Comparison of ENCODE assay signal across 21 cellular contexts in genomic region chr6:20468179-20468578, GRCh38.
"Had no signal": no experiment of that assay in that cellular context is flagged by ENCODE, and none has a peak within 500 bp of the region (broad histone marks: within the 10 kb centered on the region; RNA-seq: fewer than 3 reads in every experiment).

No MANE protein-coding gene starts in this region.

- FAIRE-seq: colon, frontal cortex, keratinocyte had no signal

- H3K9me3 Mint-ChIP-seq: stimulated activated memory B cell treated with anti-CD40 and anti-IgM and Interleukin-4, amounts not matched to agents 10 μg/mL and 1 μg/mL and 100 μg/mL, for 72 hours had no signal

- H3K27me3 Mint-ChIP-seq: naive thymus-derived CD8-positive, alpha-beta T cell; stimulated activated memory B cell treated with anti-CD40 and anti-IgM and Interleukin-4, amounts not matched to agents 10 μg/mL and 1 μg/mL and 100 μg/mL, for 72 hours had no signal

- H3K9me3 ChIP-seq: lower lobe of right lung, prostate gland, right atrium auricular region, thoracic aorta, upper lobe of right lung, uterus had no signal

- H3K36me3 ChIP-seq: lower lobe of right lung, neural progenitor cell, prostate gland, right atrium auricular region, thoracic aorta, tibial nerve, upper lobe of right lung, uterus had no signal

- H3K4me1 ChIP-seq: lower lobe of right lung, neural progenitor cell, parathyroid adenoma, prostate gland, right atrium auricular region, tibial nerve, upper lobe of right lung, uterus had no signal

- H3K27ac ChIP-seq: dorsolateral prefrontal cortex, lower lobe of right lung, neural progenitor cell, parathyroid adenoma, prostate gland, right atrium auricular region, skin epidermis, spleen, thoracic aorta, tibial nerve, upper lobe of right lung, uterus had no signal

- H3K9ac ChIP-seq: neural progenitor cell, parathyroid adenoma had no signal

- DNase-seq: dorsolateral prefrontal cortex; effector CD4-positive, alpha-beta T cell; left ventricle myocardium superior; lower lobe of right lung; naive thymus-derived CD8-positive, alpha-beta T cell; spleen; stimulated activated CD4-positive, alpha-beta T cell treated with anti-CD3 and anti-CD28 coated beads, Interleukin-4, amount 100 ng/mL, for 4 hours; stimulated activated naive CD8-positive, alpha-beta T cell treated with anti-CD3 and anti-CD28 coated beads, Interleukin-15, Interleukin-2, amounts not matched to agents 100 U/mL and 50 U/mL, for 24 hours; upper lobe of right lung; uterus had no signal

- H3K4me3 Mint-ChIP-seq: naive thymus-derived CD8-positive, alpha-beta T cell; neural progenitor cell; stimulated activated memory B cell treated with anti-CD40 and anti-IgM and Interleukin-4, amounts not matched to agents 10 μg/mL and 1 μg/mL and 100 μg/mL, for 72 hours had no signal

- H3K27me3 ChIP-seq: dorsolateral prefrontal cortex, neural progenitor cell, right atrium auricular region, spleen, tibial nerve, upper lobe of right lung, uterus had no signal

- ATAC-seq: left ventricle myocardium superior; lower lobe of right lung; naive thymus-derived CD8-positive, alpha-beta T cell; stimulated activated memory B cell treated with anti-CD40 and anti-IgM and Interleukin-4, amounts not matched to agents 10 μg/mL and 1 μg/mL and 100 μg/mL, for 72 hours; upper lobe of right lung had no signal

- H2AFZ ChIP-seq: neural progenitor cell, parathyroid adenoma had no signal

- H3K4me3 ChIP-seq: dorsolateral prefrontal cortex, lower lobe of right lung, neural progenitor cell, prostate gland, right atrium auricular region, skin epidermis, spleen, thoracic aorta, tibial nerve, upper lobe of right lung, uterus had no signal

- H3K79me2 ChIP-seq: parathyroid adenoma had no signal

- H3K27ac Mint-ChIP-seq: neural progenitor cell; stimulated activated memory B cell treated with anti-CD40 and anti-IgM and Interleukin-4, amounts not matched to agents 10 μg/mL and 1 μg/mL and 100 μg/mL, for 72 hours had no signal

- H3K4me2 ChIP-seq: neural progenitor cell had no signal
